ENCODE assay signal across 6 cellular contexts in the genomic region with DNA sequence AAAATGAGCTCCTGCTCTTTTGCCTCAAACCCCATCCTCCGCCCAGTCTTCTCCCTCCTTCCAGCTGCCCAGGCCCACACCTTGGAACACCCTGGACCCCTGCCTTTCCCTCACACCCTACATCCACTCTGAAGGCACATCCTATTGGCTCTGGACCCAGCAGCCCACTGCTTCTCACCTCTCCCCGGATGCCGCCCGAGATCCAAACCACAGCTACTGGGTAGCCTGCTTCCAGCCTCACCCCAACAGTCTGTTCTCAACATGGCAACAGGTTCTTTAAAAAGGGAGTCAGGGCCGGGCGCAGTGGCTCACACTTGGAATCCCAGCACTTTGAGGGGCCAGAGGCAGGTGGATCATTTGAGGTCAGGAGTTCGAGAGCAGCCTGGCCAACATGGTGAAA. TPM values are rescaled to one million over a fixed set of nuclear protein-coding genes. Genes with fewer than 3 reads are reported as not detected.
"Had no signal": no experiment of that assay in that cellular context is flagged by ENCODE, and none has a peak within 500 bp of the region (broad histone marks: within the 10 kb centered on the region; RNA-seq: fewer than 3 reads in every experiment).

No MANE protein-coding gene starts in this region.

- H3K4me3 ChIP-seq: GM23338, HAP-1, K562 had no signal

- H2AFZ ChIP-seq: GM23338 had no signal

- H3K4me2 ChIP-seq: GM23338 had no signal

- H3K9me3 ChIP-seq: HAP-1 had no signal

- H3K4me3 Mint-ChIP-seq: GM23338 had no signal

- H3K4me1 ChIP-seq: HAP-1 had no signal

- H3K9me3 Mint-ChIP-seq: GM23338 had no signal

- DNase-seq: H7, IMR-90 had no signal

- H3K27ac Mint-ChIP-seq: GM23338 had no signal

- H3K36me3 ChIP-seq: HAP-1 had no signal

RNA-seq across cellular contexts. Expression of a gene that starts 47.7 kb away (rescaled TPM):
- total RNA-seq: GM23338, H7, HT-29, IMR-90, K562 had no signal
- polyA plus RNA-seq: GM23338, IMR-90, K562 had no signal
